ENCODE assay signal across 14 cellular contexts in genomic region chr7:3235322-3235721, GRCh38.
A peak's percentile ranks its signal among the peaks of the same experiment; 100 is the strongest.
DNase-seq lines count a peak whose midpoint lies in the region; ATAC-seq and TF ChIP-seq lines count a peak whose summit lies in the region.
"Had no signal": no experiment of that assay in that cellular context is flagged by ENCODE, and none has a peak within 500 bp of the region (broad histone marks: within the 10 kb centered on the region; RNA-seq: fewer than 3 reads in every experiment).

No MANE protein-coding gene starts in this region.

- in situ Hi-C loops in ACHN (cut with HindIII; ENCODE audit: low pct_ligation_motif_present, low pct_unique_long_range_greater_than_20kb, low sequenced_read_pairs) = no loop called here

- no peak for TF ChIP-seq CTCF in osteocyte (IDR thresholded peaks at IDR 0.05)

- H3K4me3 Mint-ChIP-seq in activated naive CD8-positive, alpha-beta T cell treated with anti-CD3 and anti-CD28 coated beads, Interleukin-2, amount 50 U/mL, for 24 hours = no peak overlapping the region
- H3K4me3 Mint-ChIP-seq in osteocyte (ENCODE audit: unreplicated experiment) (no peak overlapping the region), T-helper 17 cell (no peak overlapping the region)
- H3K4me3 Mint-ChIP-seq: B cell; CD4-positive, alpha-beta T cell; HFFc6 had no signal

- peaks cover 4% of the 10 kb centered on the region for H3K27me3 Mint-ChIP-seq in activated naive CD8-positive, alpha-beta T cell treated with anti-CD3 and anti-CD28 coated beads, Interleukin-2, amount 50 U/mL, for 24 hours
- H3K27me3 Mint-ChIP-seq in osteocyte (ENCODE audit: unreplicated experiment) = peaks cover 13% of the 10 kb centered on the region
- H3K27me3 Mint-ChIP-seq in T-helper 17 cell = no peaks in the 10 kb centered on the region
- H3K27me3 Mint-ChIP-seq: CD4-positive, alpha-beta T cell had no signal

- peaks cover 2% of the 10 kb centered on the region for H3K4me1 Mint-ChIP-seq in activated naive CD8-positive, alpha-beta T cell treated with anti-CD3 and anti-CD28 coated beads, Interleukin-2, amount 50 U/mL, for 24 hours
- H3K4me1 Mint-ChIP-seq in osteocyte (ENCODE audit: unreplicated experiment) = peaks cover 12% of the 10 kb centered on the region
- H3K4me1 Mint-ChIP-seq in T-helper 17 cell = no peaks in the 10 kb centered on the region
- H3K4me1 Mint-ChIP-seq: B cell had no signal

- peaks cover 5% of the 10 kb centered on the region for H3K36me3 Mint-ChIP-seq in activated naive CD8-positive, alpha-beta T cell treated with anti-CD3 and anti-CD28 coated beads, Interleukin-2, amount 50 U/mL, for 24 hours (ENCODE audit: low read depth)
- H3K36me3 Mint-ChIP-seq in osteocyte (ENCODE audit: unreplicated experiment) (no peaks in the 10 kb centered on the region), T-helper 17 cell (ENCODE audit: low read depth) (peaks cover 3% of the 10 kb centered on the region)

- intact Hi-C loops in cardiac septum (cut with DNase I) (no loop called here), Right ventricle myocardium inferior (cut with DNase I) (no loop called here)

- peak; percentile 4 for DNase-seq in cardiac septum (ENCODE audit: low spot score)
- DNase-seq in Right ventricle myocardium inferior (ENCODE audit: missing footprints) = no peak
- DNase-seq in activated naive CD8-positive, alpha-beta T cell treated with anti-CD3 and anti-CD28 coated beads, Interleukin-2, amount 50 U/mL, for 24 hours = no peak
- DNase-seq in osteocyte (ENCODE audit: extremely low spot score, unreplicated experiment) = peak; percentile 13
- DNase-seq in T-helper 17 cell = no peak
- no peak for DNase-seq in ACHN
- no peak for DNase-seq in NAMALWA (ENCODE audit: low spot score)
- DNase-seq: C1 segment of cervical spinal cord; Calu3; CD4-positive, alpha-beta T cell; DMS 273 treated with DMSO at 0.1 percent for 48 hours; H7; HFFc6 had no signal

- H3K27ac Mint-ChIP-seq in activated naive CD8-positive, alpha-beta T cell treated with anti-CD3 and anti-CD28 coated beads, Interleukin-2, amount 50 U/mL, for 24 hours = peak overlapping the region; percentile 0
- H3K27ac Mint-ChIP-seq in osteocyte (ENCODE audit: unreplicated experiment) = no peak overlapping the region
- H3K27ac Mint-ChIP-seq in T-helper 17 cell = no peak overlapping the region
- H3K27ac Mint-ChIP-seq: B cell; CD4-positive, alpha-beta T cell; HFFc6 had no signal

- no peaks in the 10 kb centered on the region for H3K9me3 ChIP-seq in T-helper 17 cell (ENCODE audit: control insufficient read depth, low read length, poor library complexity, severe bottlenecking)

- ATAC-seq in Right ventricle myocardium inferior (no peak), T-helper 17 cell (no peak)
- no peak for ATAC-seq in activated naive CD8-positive, alpha-beta T cell treated with anti-CD3 and anti-CD28 coated beads, Interleukin-2, amount 50 U/mL, for 24 hours

- peaks cover 28% of the 10 kb centered on the region for H3K9me3 Mint-ChIP-seq in activated naive CD8-positive, alpha-beta T cell treated with anti-CD3 and anti-CD28 coated beads, Interleukin-2, amount 50 U/mL, for 24 hours
- H3K9me3 Mint-ChIP-seq in osteocyte (ENCODE audit: unreplicated experiment) = peaks cover 10% of the 10 kb centered on the region

Comparison
In these comparisons a context has a peak if more than half of its experiments do, and no peak if none do; other contexts are left out.
1. DNase-seq: peak in cardiac septum (single experiment) and osteocyte (single experiment); none in Right ventricle myocardium inferior (single experiment), activated naive CD8-positive, alpha-beta T cell treated with anti-CD3 and anti-CD28 coated beads, Interleukin-2, amount 50 U/mL, for 24 hours (single experiment), T-helper 17 cell (0 of 3), ACHN (single experiment) and NAMALWA (single experiment).